Comparison of ENCODE assay signal across 1 cellular context in genomic region chr1:44213222-44214112, GRCh38.
TF ChIP-seq lines count a peak whose summit lies in the region.

A gene with protein sequence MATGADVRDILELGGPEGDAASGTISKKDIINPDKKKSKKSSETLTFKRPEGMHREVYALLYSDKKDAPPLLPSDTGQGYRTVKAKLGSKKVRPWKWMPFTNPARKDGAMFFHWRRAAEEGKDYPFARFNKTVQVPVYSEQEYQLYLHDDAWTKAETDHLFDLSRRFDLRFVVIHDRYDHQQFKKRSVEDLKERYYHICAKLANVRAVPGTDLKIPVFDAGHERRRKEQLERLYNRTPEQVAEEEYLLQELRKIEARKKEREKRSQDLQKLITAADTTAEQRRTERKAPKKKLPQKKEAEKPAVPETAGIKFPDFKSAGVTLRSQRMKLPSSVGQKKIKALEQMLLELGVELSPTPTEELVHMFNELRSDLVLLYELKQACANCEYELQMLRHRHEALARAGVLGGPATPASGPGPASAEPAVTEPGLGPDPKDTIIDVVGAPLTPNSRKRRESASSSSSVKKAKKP (plus strand): TSS chr1:44213471. CDS start chr1:44213754, 283 bp downstream.

TF ChIP-seq in K562, 482 proteins besides CTCF, POLR2A, EP300 and RAD21 (continued from another document and continues in another):
- TF ChIP-seq L3MBTL2 (IDR thresholded peaks at IDR 0.05): peak; percentile 65; the same call in 1 of the 2 replicates
- no peak for TF ChIP-seq RBM34 (IDR thresholded peaks at IDR 0.05; ENCODE audit: borderline replicate concordance, insufficient read depth, low read length)
- TF ChIP-seq, protein P1, sequence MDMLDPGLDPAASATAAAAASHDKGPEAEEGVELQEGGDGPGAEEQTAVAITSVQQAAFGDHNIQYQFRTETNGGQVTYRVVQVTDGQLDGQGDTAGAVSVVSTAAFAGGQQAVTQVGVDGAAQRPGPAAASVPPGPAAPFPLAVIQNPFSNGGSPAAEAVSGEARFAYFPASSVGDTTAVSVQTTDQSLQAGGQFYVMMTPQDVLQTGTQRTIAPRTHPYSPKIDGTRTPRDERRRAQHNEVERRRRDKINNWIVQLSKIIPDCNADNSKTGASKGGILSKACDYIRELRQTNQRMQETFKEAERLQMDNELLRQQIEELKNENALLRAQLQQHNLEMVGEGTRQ (CRISPR knock-in tag; IDR thresholded peaks at IDR 0.05): no peak
- TF ChIP-seq MEIS2 (IDR thresholded peaks at IDR 0.05; ENCODE audit: partially characterized antibody): no peak
- no peak for TF ChIP-seq HNRNPL (IDR thresholded peaks at IDR 0.05; ENCODE audit: low read depth, low read length)
- TF ChIP-seq FOXM1 (IDR thresholded peaks at IDR 0.05; ENCODE audit: low read depth): peak; percentile 76
- 0 out of 2 replicates have a peak, but pooled peaks have one; percentile 20 for TF ChIP-seq FOXM1 (CRISPR knock-in tag; IDR thresholded peaks at IDR 0.05; ENCODE audit: low read depth)
- TF ChIP-seq ASH1L (IDR thresholded peaks at IDR 0.05; ENCODE audit: borderline replicate concordance, low read depth, partially characterized antibody): no peak
- TF ChIP-seq CEBPG (CRISPR knock-in tag; IDR thresholded peaks at IDR 0.05): no peak
- TF ChIP-seq CEBPG (tag; conservative IDR thresholded peaks at IDR 0.05 in 1 of 2, IDR thresholded peaks at IDR 0.05 in 1 of 2): no peak
- TF ChIP-seq, protein P2, sequence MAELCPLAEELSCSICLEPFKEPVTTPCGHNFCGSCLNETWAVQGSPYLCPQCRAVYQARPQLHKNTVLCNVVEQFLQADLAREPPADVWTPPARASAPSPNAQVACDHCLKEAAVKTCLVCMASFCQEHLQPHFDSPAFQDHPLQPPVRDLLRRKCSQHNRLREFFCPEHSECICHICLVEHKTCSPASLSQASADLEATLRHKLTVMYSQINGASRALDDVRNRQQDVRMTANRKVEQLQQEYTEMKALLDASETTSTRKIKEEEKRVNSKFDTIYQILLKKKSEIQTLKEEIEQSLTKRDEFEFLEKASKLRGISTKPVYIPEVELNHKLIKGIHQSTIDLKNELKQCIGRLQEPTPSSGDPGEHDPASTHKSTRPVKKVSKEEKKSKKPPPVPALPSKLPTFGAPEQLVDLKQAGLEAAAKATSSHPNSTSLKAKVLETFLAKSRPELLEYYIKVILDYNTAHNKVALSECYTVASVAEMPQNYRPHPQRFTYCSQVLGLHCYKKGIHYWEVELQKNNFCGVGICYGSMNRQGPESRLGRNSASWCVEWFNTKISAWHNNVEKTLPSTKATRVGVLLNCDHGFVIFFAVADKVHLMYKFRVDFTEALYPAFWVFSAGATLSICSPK (IDR thresholded peaks at IDR 0.05; ENCODE audit: borderline replicate concordance): 0 out of 2 replicates have a peak, but pooled peaks have one; percentile 50
- no peak for TF ChIP-seq NR0B1 (IDR thresholded peaks at IDR 0.05; ENCODE audit: partially characterized antibody)
- TF ChIP-seq MED1 (CRISPR knock-in tag; IDR thresholded peaks at IDR 0.05; ENCODE audit: borderline replicate concordance): no peak
- TF ChIP-seq, protein P3, sequence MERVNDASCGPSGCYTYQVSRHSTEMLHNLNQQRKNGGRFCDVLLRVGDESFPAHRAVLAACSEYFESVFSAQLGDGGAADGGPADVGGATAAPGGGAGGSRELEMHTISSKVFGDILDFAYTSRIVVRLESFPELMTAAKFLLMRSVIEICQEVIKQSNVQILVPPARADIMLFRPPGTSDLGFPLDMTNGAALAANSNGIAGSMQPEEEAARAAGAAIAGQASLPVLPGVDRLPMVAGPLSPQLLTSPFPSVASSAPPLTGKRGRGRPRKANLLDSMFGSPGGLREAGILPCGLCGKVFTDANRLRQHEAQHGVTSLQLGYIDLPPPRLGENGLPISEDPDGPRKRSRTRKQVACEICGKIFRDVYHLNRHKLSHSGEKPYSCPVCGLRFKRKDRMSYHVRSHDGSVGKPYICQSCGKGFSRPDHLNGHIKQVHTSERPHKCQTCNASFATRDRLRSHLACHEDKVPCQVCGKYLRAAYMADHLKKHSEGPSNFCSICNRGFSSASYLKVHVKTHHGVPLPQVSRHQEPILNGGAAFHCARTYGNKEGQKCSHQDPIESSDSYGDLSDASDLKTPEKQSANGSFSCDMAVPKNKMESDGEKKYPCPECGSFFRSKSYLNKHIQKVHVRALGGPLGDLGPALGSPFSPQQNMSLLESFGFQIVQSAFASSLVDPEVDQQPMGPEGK (CRISPR knock-in tag; IDR thresholded peaks at IDR 0.05; ENCODE audit: borderline replicate concordance): no peak
- no peak for TF ChIP-seq RFX5 (IDR thresholded peaks at IDR 0.05; ENCODE audit: low read depth, low read length)
- no peak for TF ChIP-seq ZNF3 (CRISPR knock-in tag; IDR thresholded peaks at IDR 0.05)
- TF ChIP-seq, protein P4, sequence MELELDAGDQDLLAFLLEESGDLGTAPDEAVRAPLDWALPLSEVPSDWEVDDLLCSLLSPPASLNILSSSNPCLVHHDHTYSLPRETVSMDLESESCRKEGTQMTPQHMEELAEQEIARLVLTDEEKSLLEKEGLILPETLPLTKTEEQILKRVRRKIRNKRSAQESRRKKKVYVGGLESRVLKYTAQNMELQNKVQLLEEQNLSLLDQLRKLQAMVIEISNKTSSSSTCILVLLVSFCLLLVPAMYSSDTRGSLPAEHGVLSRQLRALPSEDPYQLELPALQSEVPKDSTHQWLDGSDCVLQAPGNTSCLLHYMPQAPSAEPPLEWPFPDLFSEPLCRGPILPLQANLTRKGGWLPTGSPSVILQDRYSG (tag; conservative IDR thresholded peaks at IDR 0.05; ENCODE audit: low read depth): no peak
- TF ChIP-seq FUS (optimal IDR thresholded peaks at IDR 0.05; ENCODE audit: low read depth, low read length): no peak
- TF ChIP-seq MCM5 (IDR thresholded peaks at IDR 0.05; ENCODE audit: low read depth): no peak
- peak; percentile 99 for TF ChIP-seq DIDO1 (tag; IDR thresholded peaks at IDR 0.05; ENCODE audit: low read depth)
- peak in 1 of 2 experiments; percentile 34; a peak in 1 of 4 replicates for TF ChIP-seq MLLT1 (IDR thresholded peaks at IDR 0.05)
- TF ChIP-seq THRAP3 (IDR thresholded peaks at IDR 0.05; ENCODE audit: borderline replicate concordance): peak; percentile 94
- peak; percentile 13 for TF ChIP-seq NUFIP1 (IDR thresholded peaks at IDR 0.05; ENCODE audit: partially characterized antibody)
- no peak for TF ChIP-seq KLF10 (CRISPR knock-in tag; IDR thresholded peaks at IDR 0.05)
- TF ChIP-seq, protein P5, sequence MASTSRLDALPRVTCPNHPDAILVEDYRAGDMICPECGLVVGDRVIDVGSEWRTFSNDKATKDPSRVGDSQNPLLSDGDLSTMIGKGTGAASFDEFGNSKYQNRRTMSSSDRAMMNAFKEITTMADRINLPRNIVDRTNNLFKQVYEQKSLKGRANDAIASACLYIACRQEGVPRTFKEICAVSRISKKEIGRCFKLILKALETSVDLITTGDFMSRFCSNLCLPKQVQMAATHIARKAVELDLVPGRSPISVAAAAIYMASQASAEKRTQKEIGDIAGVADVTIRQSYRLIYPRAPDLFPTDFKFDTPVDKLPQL (IDR thresholded peaks at IDR 0.05; ENCODE audit: extremely low read depth, insufficient read length): no peak
- peak; percentile 46; the same call in 1 of the 2 replicates for TF ChIP-seq MAFK (IDR thresholded peaks at IDR 0.05; ENCODE audit: low read length)
- TF ChIP-seq, protein P6, sequence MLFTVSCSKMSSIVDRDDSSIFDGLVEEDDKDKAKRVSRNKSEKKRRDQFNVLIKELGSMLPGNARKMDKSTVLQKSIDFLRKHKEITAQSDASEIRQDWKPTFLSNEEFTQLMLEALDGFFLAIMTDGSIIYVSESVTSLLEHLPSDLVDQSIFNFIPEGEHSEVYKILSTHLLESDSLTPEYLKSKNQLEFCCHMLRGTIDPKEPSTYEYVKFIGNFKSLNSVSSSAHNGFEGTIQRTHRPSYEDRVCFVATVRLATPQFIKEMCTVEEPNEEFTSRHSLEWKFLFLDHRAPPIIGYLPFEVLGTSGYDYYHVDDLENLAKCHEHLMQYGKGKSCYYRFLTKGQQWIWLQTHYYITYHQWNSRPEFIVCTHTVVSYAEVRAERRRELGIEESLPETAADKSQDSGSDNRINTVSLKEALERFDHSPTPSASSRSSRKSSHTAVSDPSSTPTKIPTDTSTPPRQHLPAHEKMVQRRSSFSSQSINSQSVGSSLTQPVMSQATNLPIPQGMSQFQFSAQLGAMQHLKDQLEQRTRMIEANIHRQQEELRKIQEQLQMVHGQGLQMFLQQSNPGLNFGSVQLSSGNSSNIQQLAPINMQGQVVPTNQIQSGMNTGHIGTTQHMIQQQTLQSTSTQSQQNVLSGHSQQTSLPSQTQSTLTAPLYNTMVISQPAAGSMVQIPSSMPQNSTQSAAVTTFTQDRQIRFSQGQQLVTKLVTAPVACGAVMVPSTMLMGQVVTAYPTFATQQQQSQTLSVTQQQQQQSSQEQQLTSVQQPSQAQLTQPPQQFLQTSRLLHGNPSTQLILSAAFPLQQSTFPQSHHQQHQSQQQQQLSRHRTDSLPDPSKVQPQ (CRISPR knock-in tag; IDR thresholded peaks at IDR 0.05; ENCODE audit: borderline replicate concordance): no peak
- no peak for TF ChIP-seq GTF3C2 (IDR thresholded peaks at IDR 0.05; ENCODE audit: borderline replicate concordance, extremely low read depth, insufficient read length)
- TF ChIP-seq RUNX1 (IDR thresholded peaks at IDR 0.05; ENCODE audit: low read depth): peak; percentile 44; the same call in 1 of the 2 replicates
- TF ChIP-seq DMBX1 (CRISPR knock-in tag; IDR thresholded peaks at IDR 0.05; ENCODE audit: borderline replicate concordance): peak; percentile 83
- TF ChIP-seq, protein P7, sequence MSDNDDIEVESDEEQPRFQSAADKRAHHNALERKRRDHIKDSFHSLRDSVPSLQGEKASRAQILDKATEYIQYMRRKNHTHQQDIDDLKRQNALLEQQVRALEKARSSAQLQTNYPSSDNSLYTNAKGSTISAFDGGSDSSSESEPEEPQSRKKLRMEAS (CRISPR knock-in tag; IDR thresholded peaks at IDR 0.05): peak; percentile 72; the same call in 1 of the 2 replicates
- no peak for TF ChIP-seq ATF2 (CRISPR knock-in tag; IDR thresholded peaks at IDR 0.05)
